Comparison of ENCODE assay signal across 30 cellular contexts in genomic region chr1:230226814-230227213, GRCh38.
"Had no signal": no experiment of that assay in that cellular context is flagged by ENCODE, and none has a peak within 500 bp of the region (broad histone marks: within the 10 kb centered on the region; RNA-seq: fewer than 3 reads in every experiment).

No MANE protein-coding gene starts in this region.

- H3K36me3 ChIP-seq: cardiac muscle cell had no signal

- ATAC-seq: activated naive CD8-positive, alpha-beta T cell treated with anti-CD3 and anti-CD28 coated beads, Interleukin-2, amount 50 U/mL, for 24 hours; activated T-cell treated with anti-CD3 and anti-CD28 coated beads, Interleukin-2, amount 50 U/mL, for 4 hours; WTC11 had no signal

- H3K9me3 ChIP-seq: SJCRH30 had no signal

- H3K27me3 ChIP-seq: cardiac muscle cell, SJCRH30 had no signal

- H3K4me1 ChIP-seq: SJCRH30 had no signal

- DNase-seq: activated CD4-positive, alpha-beta memory T cell treated with anti-CD3 and anti-CD28 coated beads for 36 hours; activated CD4-positive, alpha-beta T cell treated with anti-CD3 and anti-CD28 coated beads for 4 hours; activated CD4-positive, alpha-beta T cell treated with anti-CD3 and anti-CD28 coated beads, Interleukin-2, amount 50 U/mL, for 1 hour; activated CD4-positive, CD25-positive, alpha-beta regulatory T cell treated with anti-CD3 and anti-CD28 coated beads, Interleukin-2, amount 50 U/mL, for 72 hours; activated CD8-positive, alpha-beta memory T cell treated with anti-CD3 and anti-CD28 coated beads, Interleukin-2, amount 50 U/mL, for 4 hours; activated gamma-delta T cell treated with Interleukin-2 at 50 U/mL for 16 hours; activated naive CD4-positive, alpha-beta T cell treated with anti-CD3 and anti-CD28 coated beads for 36 hours; activated naive CD8-positive, alpha-beta T cell treated with anti-CD3 and anti-CD28 coated beads, Interleukin-2, amount 50 U/mL, for 24 hours; activated T-cell treated with anti-CD3 and anti-CD28 coated beads for 4 hours; activated T-cell treated with anti-CD3 and anti-CD28 coated beads, Interleukin-2, amount 50 U/mL, for 4 hours; anterior cingulate cortex; MM.1S; MV-4-11; NCI-H1092; NCI-H1436 treated with DMSO at 0.1 percent for 48 hours; NCI-H1694 treated with DMSO at 0.1 percent for 48 hours; NCI-H2029; NCI-H2107; NCI-H2171; NCI-H510A; NCI-H526; NCI-H748 treated with DMSO at 0.1 percent for 48 hours; NK-92 treated with Interleukin-12 subunit alpha and Interleukin-12 subunit beta, amount 100 ng/mL, for 24 hours; PC-9; Right ventricle myocardium superior; SJCRH30 had no signal

- H3K27ac ChIP-seq: cardiac muscle cell, KMS-11, PC-9, SJCRH30, SK-N-MC had no signal

- H3K4me3 ChIP-seq: cardiac muscle cell, PC-9, SJCRH30, SK-N-MC had no signal
